ENCODE assay signal across 27 cellular contexts in genomic region chr1:151918156-151918555, GRCh38.
"Had no signal": no experiment of that assay in that cellular context is flagged by ENCODE, and none has a peak within 500 bp of the region (broad histone marks: within the 10 kb centered on the region; RNA-seq: fewer than 3 reads in every experiment).

No MANE protein-coding gene starts in this region.

- H3K9me3 Mint-ChIP-seq: immature natural killer cell; naive thymus-derived CD4-positive, alpha-beta T cell; natural killer cell treated with Interleukin-12 subunit alpha and Interleukin-12 subunit beta and Interleukin-15 and Interleukin-18, amount 100 ng/mL, for 72 hours; stimulated activated naive CD8-positive, alpha-beta T cell treated with anti-CD3 and anti-CD28 coated beads, Interleukin-15, Interleukin-2, amounts not matched to agents 100 ng/mL and 50 ng/mL, for 24 hours had no signal

- ATAC-seq: mucosa of descending colon; naive thymus-derived CD4-positive, alpha-beta T cell; natural killer cell treated with Interleukin-12 subunit alpha and Interleukin-12 subunit beta and Interleukin-15 and Interleukin-18, amount 100 ng/mL, for 72 hours; right cardiac atrium; sciatic nerve; upper lobe of right lung had no signal

- H3K36me3 Mint-ChIP-seq: immature natural killer cell; naive thymus-derived CD4-positive, alpha-beta T cell; natural killer cell treated with Interleukin-12 subunit alpha and Interleukin-12 subunit beta and Interleukin-15 and Interleukin-18, amount 100 ng/mL, for 72 hours had no signal

- DNase-seq: hypothalamus; immature natural killer cell; islet precursor cell; left ventricle myocardium inferior; midbrain; mucosa of descending colon; naive thymus-derived CD4-positive, alpha-beta T cell; ovary; posterior cingulate gyrus; retina; right cardiac atrium; stimulated activated CD4-positive, alpha-beta T cell treated with anti-CD3 and anti-CD28 coated beads, Interleukin-12 subunit alpha, Interleukin-12 subunit beta, amount 100 ng/mL, for 4 hours; stimulated activated CD4-positive, alpha-beta T cell treated with anti-CD3 and anti-CD28 coated beads, Interleukin-15, amount 100 ng/mL, for 24 hours; stimulated activated CD4-positive, alpha-beta T cell treated with anti-CD3 and anti-CD28 coated beads, Interleukin-4, amount 100 ng/mL, for 1 hour; stimulated activated naive CD4-positive, alpha-beta T cell; tibial artery; trophoblast cell; upper lobe of right lung had no signal

- H3K27me3 Mint-ChIP-seq: memory B cell; stimulated activated naive CD8-positive, alpha-beta T cell treated with anti-CD3 and anti-CD28 coated beads, Interleukin-15, Interleukin-2, amounts not matched to agents 100 ng/mL and 50 ng/mL, for 24 hours had no signal

- H3K27ac Mint-ChIP-seq: immature natural killer cell; naive thymus-derived CD4-positive, alpha-beta T cell; stimulated activated naive CD8-positive, alpha-beta T cell treated with anti-CD3 and anti-CD28 coated beads, Interleukin-15, Interleukin-2, amounts not matched to agents 100 ng/mL and 50 ng/mL, for 24 hours had no signal

- H3K36me3 ChIP-seq: left ventricle myocardium inferior, ovary, prostate gland, suprapubic skin, thoracic aorta, tibial artery, upper lobe of right lung had no signal

- H3K4me1 ChIP-seq: prostate gland, suprapubic skin, tibial artery, upper lobe of right lung had no signal

- H3K27me3 ChIP-seq: ovary, suprapubic skin, tibial artery, upper lobe of right lung had no signal

- H3K4me3 ChIP-seq: left ventricle myocardium inferior, lung, mucosa of descending colon, ovary, prostate gland, skin epidermis, suprapubic skin, thoracic aorta, tibial artery, upper lobe of right lung had no signal

- H3K27ac ChIP-seq: left ventricle myocardium inferior, ovary, prostate gland, skin epidermis, suprapubic skin, thoracic aorta, tibial artery, upper lobe of right lung had no signal

- H3K4me1 Mint-ChIP-seq: immature natural killer cell had no signal

- H3K4me3 Mint-ChIP-seq: immature natural killer cell; memory B cell; naive thymus-derived CD4-positive, alpha-beta T cell; natural killer cell treated with Interleukin-12 subunit alpha and Interleukin-12 subunit beta and Interleukin-15 and Interleukin-18, amount 100 ng/mL, for 72 hours; stimulated activated naive CD8-positive, alpha-beta T cell treated with anti-CD3 and anti-CD28 coated beads, Interleukin-15, Interleukin-2, amounts not matched to agents 100 ng/mL and 50 ng/mL, for 24 hours had no signal

- H3K9me3 ChIP-seq: left ventricle myocardium inferior, mucosa of descending colon, ovary, prostate gland, suprapubic skin, thoracic aorta, tibial artery, upper lobe of right lung had no signal
